16 cellular contexts compared by ENCODE assay signal in the genomic region with DNA sequence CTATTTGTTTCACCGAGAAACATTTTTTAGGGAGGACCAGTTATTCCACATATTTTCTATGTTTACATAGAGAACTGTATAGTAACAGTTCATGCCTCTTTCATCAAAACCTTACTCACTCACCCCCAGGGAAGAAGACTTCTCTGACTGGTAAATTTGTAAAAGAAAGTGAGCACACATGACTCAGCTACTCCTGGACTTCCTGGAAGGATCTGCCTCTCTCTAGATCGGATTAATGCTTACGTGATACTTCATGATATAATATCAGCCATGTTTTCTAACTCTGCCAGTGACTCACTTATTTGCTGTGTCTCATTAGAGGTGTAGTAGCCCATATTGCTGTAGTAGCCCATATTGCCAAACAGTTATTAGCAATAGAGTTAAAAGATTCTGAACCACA.
DNase-seq lines count a peak whose midpoint lies in the region; ATAC-seq, FAIRE-seq and TF ChIP-seq lines count a peak whose summit lies in the region.
"Had no signal": no experiment of that assay in that cellular context is flagged by ENCODE, and none has a peak within 500 bp of the region (broad histone marks: within the 10 kb centered on the region; RNA-seq: fewer than 3 reads in every experiment).

No MANE protein-coding gene starts in this region.

- H3K23me2 ChIP-seq in H9 (ENCODE audit: insufficient read length, low read depth, low read length, poor library complexity, severe bottlenecking) = no peaks in the 10 kb centered on the region

- H3K27ac Mint-ChIP-seq in astrocyte (ENCODE audit: unreplicated experiment) (peak overlapping the region; percentile 59), H9 (0 out of 7 replicates have a peak overlapping the region, but pooled peaks of 1 of the 3 experiments have one; percentile 56)
- H3K27ac Mint-ChIP-seq: activated CD8-positive, alpha-beta T cell treated with anti-CD3 and anti-CD28 coated beads, Interleukin-2, amount 10 ng/mL, durations not matched to agents 7 days and 5 days; T-cell had no signal

- H3K36me3 ChIP-seq in astrocyte (ENCODE audit: insufficient read depth, low read length) (no peaks in the 10 kb centered on the region), left ventricle myocardium inferior (no peaks in the 10 kb centered on the region)
- H3K36me3 ChIP-seq: HAP-1 had no signal

- H4K20me1 ChIP-seq in astrocyte (ENCODE audit: insufficient read depth, low read length) (no peaks in the 10 kb centered on the region), H9 (ENCODE audit: control insufficient read depth, insufficient read depth, insufficient read length) (no peaks in the 10 kb centered on the region)

- no peak for TF ChIP-seq CTCF in astrocyte (IDR thresholded peaks at IDR 0.05; ENCODE audit: insufficient read depth, low read depth, low read length)
- TF ChIP-seq CTCF in fibroblast of villous mesenchyme (IDR thresholded peaks at IDR 0.05; ENCODE audit: insufficient read depth, low read depth, low read length) = no peak
- no peak for TF ChIP-seq CTCF in H9 (conservative IDR thresholded peaks at IDR 0.05)
- no peak for TF ChIP-seq CTCF in left ventricle myocardium inferior (IDR thresholded peaks at IDR 0.05; ENCODE audit: borderline replicate concordance)

- no peak overlapping the region for H3K14ac ChIP-seq in H9 (ENCODE audit: insufficient read depth, low read length)

- H3K9me3 ChIP-seq in astrocyte (ENCODE audit: insufficient read depth, low read depth, low read length) = no peaks in the 10 kb centered on the region
- H3K9me3 ChIP-seq in H9 (ENCODE audit: control insufficient read depth, low read depth, low read length) = no peaks in the 10 kb centered on the region
- H3K9me3 ChIP-seq in left ventricle myocardium inferior (replicated peaks) = peaks cover 4% of the 10 kb centered on the region
- H3K9me3 ChIP-seq: HAP-1 had no signal

- intact Hi-C loops in left ventricle myocardium inferior (cut with micrococcal nuclease) = no loop called here

- H3K27me3 Mint-ChIP-seq in astrocyte (ENCODE audit: low read depth, unreplicated experiment) (no peaks in the 10 kb centered on the region), H9 (ENCODE audit: low read depth) (no peaks in the 10 kb centered on the region)
- H3K27me3 Mint-ChIP-seq: T-cell had no signal

- no peak overlapping the region for H4K91ac ChIP-seq in H9 (ENCODE audit: insufficient read length, low read depth, low read length)

- H3K4me2 ChIP-seq in astrocyte (ENCODE audit: low read length) (peak overlapping the region; percentile 31), H9 (ENCODE audit: insufficient read depth, insufficient read length, low read length) (no peak overlapping the region)

- no peak overlapping the region for H3K4me3 ChIP-seq in astrocyte (ENCODE audit: insufficient read depth, low read depth, low read length)
- H3K4me3 ChIP-seq in fibroblast of villous mesenchyme (ENCODE audit: low read depth, low read length) = no peak overlapping the region
- no peak overlapping the region for H3K4me3 ChIP-seq in left ventricle myocardium inferior
- H3K4me3 ChIP-seq: HAP-1 had no signal

- H2BK15ac ChIP-seq in H9 (ENCODE audit: low read depth, low read length) = no peak overlapping the region

- H3T11ph ChIP-seq in H9 (ENCODE audit: low read length) = no peak overlapping the region

- H3K79me1 ChIP-seq in H9 (ENCODE audit: insufficient read depth, low read depth, low read length, poor library complexity, severe bottlenecking) = no peaks in the 10 kb centered on the region

- H2AFZ ChIP-seq in astrocyte (ENCODE audit: low read depth, low read length) (peak overlapping the region; percentile 44), H9 (ENCODE audit: low read length) (no peak overlapping the region)

- H3K27ac ChIP-seq in astrocyte (ENCODE audit: low read depth, low read length) = peak overlapping the region; percentile 57
- H3K27ac ChIP-seq in H9 (ENCODE audit: insufficient read length, low read depth, low read length) = no peak overlapping the region
- H3K27ac ChIP-seq in left ventricle myocardium inferior (replicated peaks) = no peak overlapping the region
- H3K27ac ChIP-seq: 22Rv1 had no signal

- no peaks in the 10 kb centered on the region for H3K79me2 ChIP-seq in astrocyte (ENCODE audit: insufficient read depth, low read length)
- H3K79me2 ChIP-seq in H9 (ENCODE audit: insufficient read depth, low read length) = no peaks in the 10 kb centered on the region

- DNase-seq in NCI-H82 (lab: John Stamatoyannopoulos, UW) = peak; percentile 11
- DNase-seq in NCI-H82 treated with DMSO at 0.1 percent for 48 hours (lab: John Stamatoyannopoulos, UW; ENCODE audit: unreplicated experiment) = no peak
- peak; percentile 76 for DNase-seq in astrocyte (ENCODE audit: low read depth)
- peak; percentile 35 for DNase-seq in fibroblast of villous mesenchyme (ENCODE audit: low read depth)
- peak; percentile 8 for DNase-seq in urothelium cell line (ENCODE audit: low spot score)
- DNase-seq in H9 = no peak
- no peak for DNase-seq in left ventricle myocardium inferior
- DNase-seq: activated CD8-positive, alpha-beta T cell treated with anti-CD3 and anti-CD28 coated beads, Interleukin-2, amount 10 ng/mL, durations not matched to agents 7 days and 5 days; activated naive CD4-positive, alpha-beta T cell treated with anti-CD3 and anti-CD28 coated beads, Interleukin-2, amount 50 U/mL, for 16 hours; DMS 273 treated with DMSO at 0.1 percent for 48 hours; NCI-H1694; T-cell had no signal

- no peak overlapping the region for H2BK5ac ChIP-seq in H9 (ENCODE audit: insufficient read length, low read length)

- no CpG with 5 or more reads among the region's 3 CpGs for WGBS in H9 (ENCODE audit: extremely low coverage, insufficient read length, low lambda C conversion rate)

- no peak overlapping the region for H3K23ac ChIP-seq in H9 (ENCODE audit: insufficient read length, low read depth, low read length)

- H3K9ac ChIP-seq in astrocyte (ENCODE audit: low read length) = peak overlapping the region; percentile 48
- no peak overlapping the region for H3K9ac ChIP-seq in H9 (ENCODE audit: extremely low read depth, insufficient read length, low read length)

- H3K18ac ChIP-seq in H9 (ENCODE audit: insufficient read length, low read depth, low read length) = no peak overlapping the region

- no peaks in the 10 kb centered on the region for H3K9me3 Mint-ChIP-seq in astrocyte (ENCODE audit: unreplicated experiment)
- H3K9me3 Mint-ChIP-seq in H9 = peaks cover 0 to 2% of the 10 kb centered on the region in 2 experiments; a peak in 1 of 5 replicates

- no peaks in the 10 kb centered on the region for H3K27me3 ChIP-seq in astrocyte (ENCODE audit: insufficient read depth, low read length)
- no peaks in the 10 kb centered on the region for H3K27me3 ChIP-seq in H9 (ENCODE audit: insufficient read depth, low read length)
- no peaks in the 10 kb centered on the region for H3K27me3 ChIP-seq in left ventricle myocardium inferior (ENCODE audit: low read depth)

- no peak overlapping the region for H4K5ac ChIP-seq in H9 (ENCODE audit: insufficient read length, low read depth, low read length)

- H3K36me3 Mint-ChIP-seq in astrocyte (ENCODE audit: low read depth, unreplicated experiment) = no peaks in the 10 kb centered on the region
- H3K36me3 Mint-ChIP-seq in H9 (ENCODE audit: insufficient read depth in 1 of 3, low read depth in 3 of 3) = peaks cover 0 to 3% (median 0%) of the 10 kb centered on the region in 3 experiments; a peak in 1 of 7 replicates
- H3K36me3 Mint-ChIP-seq: T-cell had no signal

- FAIRE-seq in astrocyte (lab: Jason Lieb, UNC) = no peak
- FAIRE-seq in urothelium cell line (lab: Jason Lieb, UNC) = no peak
- FAIRE-seq: GM19239 had no signal

- H2BK120ac ChIP-seq in H9 (ENCODE audit: low read depth, low read length, poor library complexity, severe bottlenecking) = no peak overlapping the region

- H3K56ac ChIP-seq in H9 (ENCODE audit: insufficient read length, low read depth, low read length) = no peak overlapping the region

- no peaks in the 10 kb centered on the region for H3K4me1 ChIP-seq in astrocyte (ENCODE audit: insufficient read depth, low read length)
- no peaks in the 10 kb centered on the region for H3K4me1 ChIP-seq in H9 (ENCODE audit: insufficient read depth, low read length)
- H3K4me1 ChIP-seq in left ventricle myocardium inferior = no peaks in the 10 kb centered on the region
- H3K4me1 ChIP-seq: HAP-1 had no signal

- no peak overlapping the region for H3K4ac ChIP-seq in H9 (ENCODE audit: low read depth, low read length)

- H3K4me3 Mint-ChIP-seq in astrocyte (ENCODE audit: unreplicated experiment) = no peak overlapping the region
- H3K4me3 Mint-ChIP-seq in H9 = no peak overlapping the region
- H3K4me3 Mint-ChIP-seq: activated CD8-positive, alpha-beta T cell treated with anti-CD3 and anti-CD28 coated beads, Interleukin-2, amount 10 ng/mL, durations not matched to agents 7 days and 5 days; T-cell had no signal

- H2BK12ac ChIP-seq in H9 (ENCODE audit: insufficient read length, low read depth, low read length) = no peak overlapping the region

- no peak for ATAC-seq in HG03196 (IDR thresholded peaks at IDR 0.05; ENCODE audit: unreplicated experiment)
- ATAC-seq: activated CD8-positive, alpha-beta T cell treated with anti-CD3 and anti-CD28 coated beads, Interleukin-2, amount 10 ng/mL, durations not matched to agents 7 days and 5 days; T-cell had no signal

- no peak overlapping the region for H2AK5ac ChIP-seq in H9 (ENCODE audit: insufficient read length, low read length)

- H3K4me1 Mint-ChIP-seq in astrocyte (ENCODE audit: low read depth, unreplicated experiment) = no peaks in the 10 kb centered on the region
- peaks cover 0 to 10% of the 10 kb centered on the region in 2 experiments; a peak in 2 of 4 replicates for H3K4me1 Mint-ChIP-seq in H9
- H3K4me1 Mint-ChIP-seq: T-cell had no signal

- H2BK20ac ChIP-seq in H9 (ENCODE audit: low read depth, low read length, poor library complexity, severe bottlenecking) = no peak overlapping the region

- no peak overlapping the region for H4K8ac ChIP-seq in H9 (replicated peaks; ENCODE audit: insufficient read length, low read depth, low read length)

Comparison
In these comparisons a context has a peak if more than half of its experiments do, and no peak if none do; other contexts are left out.
1. DNase-seq: peak in NCI-H82 (single experiment), astrocyte (single experiment), fibroblast of villous mesenchyme (single experiment) and urothelium cell line (single experiment); none in NCI-H82 treated with DMSO at 0.1 percent for 48 hours (single experiment), H9 (single experiment) and left ventricle myocardium inferior (single experiment).